In the genomic region with DNA sequence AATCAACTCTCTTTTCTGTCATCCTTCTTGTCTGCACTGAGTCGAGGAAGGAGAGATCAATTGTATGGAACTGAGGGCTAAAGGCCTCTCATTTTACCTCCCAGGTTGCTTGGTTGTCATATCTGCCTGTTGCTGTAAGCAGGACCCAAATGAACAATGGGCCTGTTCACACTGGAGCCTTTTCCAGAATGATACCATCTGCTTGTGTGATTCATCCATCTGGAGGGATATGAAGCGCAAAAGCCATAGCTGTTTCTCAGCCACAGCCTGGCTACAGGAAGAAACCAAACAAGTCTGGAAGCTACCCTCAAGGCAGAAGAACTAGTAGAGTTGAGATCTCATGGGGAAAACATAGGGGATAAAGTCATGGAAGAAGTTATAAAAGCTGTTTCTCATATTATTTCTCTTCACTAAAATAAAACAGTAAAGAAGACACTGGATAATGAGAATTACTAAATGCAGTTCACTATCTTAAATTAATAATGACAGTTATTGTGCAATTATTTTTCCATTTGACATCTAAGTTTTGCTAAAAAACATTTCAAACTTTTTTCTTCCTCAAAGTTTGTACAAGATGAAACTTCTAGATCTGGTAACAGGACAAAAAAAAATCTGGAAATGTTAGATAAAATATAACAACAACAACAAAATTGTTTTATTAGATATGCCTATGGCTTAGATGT, we compare ENCODE assay signal across 9 cellular contexts.
DNase-seq lines count a peak whose midpoint lies in the region; ATAC-seq and TF ChIP-seq lines count a peak whose summit lies in the region.
"Had no signal": no experiment of that assay in that cellular context is flagged by ENCODE, and none has a peak within 500 bp of the region (broad histone marks: within the 10 kb centered on the region; RNA-seq: fewer than 3 reads in every experiment).

No MANE protein-coding gene starts in this region.

- peaks cover 0 to 7% (median 0%) of the 10 kb centered on the region in 7 donors for H3K9me3 Mint-ChIP-seq in CD14-positive monocyte

- H3K27ac ChIP-seq in adrenal gland (peak overlapping the region in 2 of 5 donors; percentile 47 to 73), subcutaneous abdominal adipose tissue (ENCODE audit: low read depth, low read length) (peak overlapping the region; percentile 13)
- H3K27ac ChIP-seq: psoas muscle had no signal

- no peak for TF ChIP-seq CTCF in adrenal gland (IDR thresholded peaks at IDR 0.05)
- TF ChIP-seq CTCF in CD14-positive monocyte (IDR thresholded peaks at IDR 0.05) = no peak

- no peaks in the 10 kb centered on the region for H3K27me3 ChIP-seq in adrenal gland
- no peaks in the 10 kb centered on the region for H3K27me3 ChIP-seq in subcutaneous abdominal adipose tissue (ENCODE audit: control insufficient read depth in 5 of 5, insufficient read depth in 4 of 5, low read length in 5 of 5)

- H3K4me1 Mint-ChIP-seq in CD14-positive monocyte = peaks cover 20% of the 10 kb centered on the region

- intact Hi-C loops in adrenal gland (cut with DNase I) (no loop called here), Right ventricle myocardium superior (cut with DNase I) (no loop called here), CD14-positive monocyte (cut with micrococcal nuclease) (no loop called here)

- no peaks in the 10 kb centered on the region for H3K36me3 ChIP-seq in adrenal gland (replicated peaks in 1 of 2)
- H3K36me3 ChIP-seq in subcutaneous abdominal adipose tissue (ENCODE audit: control insufficient read depth in 5 of 5, insufficient read depth in 5 of 5, low read length in 5 of 5) = no peaks in the 10 kb centered on the region

- H3K4me3 Mint-ChIP-seq in CD14-positive monocyte = no peak overlapping the region

- no peak overlapping the region for H3K4me3 ChIP-seq in adrenal gland
- no peak overlapping the region for H3K4me3 ChIP-seq in subcutaneous abdominal adipose tissue (ENCODE audit: low read depth in 1 of 5, low read length in 5 of 5)
- H3K4me3 ChIP-seq: psoas muscle had no signal

- H3K4me1 ChIP-seq in adrenal gland (replicated peaks in 1 of 2) (peaks cover 0 to 13% of the 10 kb centered on the region in 2 donors), subcutaneous abdominal adipose tissue (ENCODE audit: control insufficient read depth in 5 of 5, insufficient read depth in 5 of 5, low read length in 5 of 5) (peaks cover 0 to 3% (median 0%) of the 10 kb centered on the region in 5 donors)
- H3K4me1 ChIP-seq: psoas muscle had no signal

- no peak for TF ChIP-seq POLR2A in adrenal gland (IDR thresholded peaks at IDR 0.05)

- H3K27ac Mint-ChIP-seq in CD14-positive monocyte = peak overlapping the region in 3 of 7 donors; percentile 12 to 32 (median 16)

- DNase-seq in HPDE6-E6E7 (ENCODE audit: extremely low spot score) (peak; percentile 54), adrenal gland (peak in 6 of 7 donors; percentile 30 to 70 (median 48)), Right ventricle myocardium superior (no peak), NCI-H748 (lab: John Stamatoyannopoulos, UW; ENCODE audit: unreplicated experiment) (no peak), CD1c-positive myeloid dendritic cell (ENCODE audit: extremely low spot score) (no peak), CD14-positive monocyte (ENCODE audit: low spot score) (no peak)
- DNase-seq: psoas muscle had no signal

- no peaks in the 10 kb centered on the region for H3K36me3 Mint-ChIP-seq in CD14-positive monocyte

- H3K27me3 Mint-ChIP-seq in CD14-positive monocyte (ENCODE audit: low read depth in 3 of 3) = peaks cover 0 to 2% (median 0%) of the 10 kb centered on the region in 3 donors

- peak overlapping the region in 1 of 5 donors; percentile 6 for H3K9ac ChIP-seq in subcutaneous abdominal adipose tissue (ENCODE audit: low read length in 5 of 5)

- 61 to 79% (median 70%) methylated on average over 2 of the region's 2 CpGs for WGBS in adrenal gland, 4 donors

- no peaks in the 10 kb centered on the region for H3K9me3 ChIP-seq in adrenal gland (replicated peaks in 1 of 3)
- H3K9me3 ChIP-seq in subcutaneous abdominal adipose tissue (ENCODE audit: control insufficient read depth in 5 of 5, low read length in 5 of 5) = no peaks in the 10 kb centered on the region
- H3K9me3 ChIP-seq: psoas muscle had no signal

- ATAC-seq in Right ventricle myocardium superior (ENCODE audit: poor library complexity) (peak; percentile 87), GM19463 (IDR thresholded peaks at IDR 0.05; ENCODE audit: unreplicated experiment) (no peak)

Comparison
In these comparisons a context has a peak if more than half of its experiments do, and no peak if none do; other contexts are left out.
1. DNase-seq: peak in HPDE6-E6E7 (single experiment) and adrenal gland (6 of 7); none in Right ventricle myocardium superior (single experiment), NCI-H748 (single experiment), CD1c-positive myeloid dendritic cell (single experiment) and CD14-positive monocyte (single experiment).